8 cellular contexts compared by ENCODE assay signal in the genomic region with DNA sequence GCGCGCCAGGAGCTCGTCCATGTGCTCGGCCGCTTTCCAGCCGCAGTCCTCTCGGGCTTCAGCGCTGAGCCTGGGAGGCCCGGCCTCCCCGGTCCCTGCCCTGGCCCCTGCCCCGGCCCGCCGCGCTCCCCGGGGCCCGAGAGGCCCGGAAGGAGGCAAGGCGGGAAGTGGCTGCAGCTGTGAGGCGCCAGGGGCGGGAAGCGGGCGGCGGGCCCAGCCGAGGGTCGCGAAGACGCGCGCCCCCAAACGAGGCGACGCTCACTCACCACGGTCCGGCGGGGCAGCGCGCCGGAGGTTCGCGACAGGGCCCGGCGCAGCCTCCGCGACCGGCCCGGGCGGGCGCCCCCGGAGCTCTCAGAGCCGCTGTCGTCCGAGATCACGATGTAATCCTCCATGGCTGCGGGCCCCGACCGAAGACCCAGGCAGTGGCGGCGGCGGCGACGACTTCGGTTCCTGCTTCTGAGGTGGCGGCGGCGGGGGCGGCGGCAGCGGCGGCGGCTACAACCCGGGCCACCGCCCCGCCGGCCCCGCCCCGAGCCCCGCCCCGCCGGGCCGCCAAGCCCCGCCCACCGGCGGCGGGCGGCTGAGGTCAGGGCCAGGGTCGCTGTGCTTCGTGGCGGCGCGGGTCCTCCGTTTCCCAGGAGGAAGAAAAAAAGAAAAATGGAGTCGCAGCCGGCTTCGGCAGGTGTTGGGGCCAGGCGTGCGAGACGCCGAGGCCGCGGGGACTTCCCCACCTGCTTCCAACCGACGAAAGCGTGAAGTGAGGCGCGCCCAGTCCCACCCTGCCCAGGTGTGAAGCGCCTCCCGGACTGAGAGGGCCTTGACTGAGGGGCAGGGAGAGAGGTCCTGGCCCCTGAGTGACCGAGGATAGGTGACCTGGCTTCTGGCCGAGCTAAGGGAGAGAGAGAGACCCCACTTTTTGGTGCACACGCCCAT.
A peak's percentile ranks its signal among the peaks of the same experiment; 100 is the strongest.
DNase-seq lines count a peak whose midpoint lies in the region; ATAC-seq, FAIRE-seq and TF ChIP-seq lines count a peak whose summit lies in the region.
"Not testable (repeated sequence)": the region's sequence is repeated elsewhere in the genome, so short reads cannot be mapped to it uniquely, and the experiment has no call there.

No MANE protein-coding gene starts in this region.

- peak overlapping the region; percentile 86 for H3K27ac Mint-ChIP-seq in memory B cell

- ATAC-seq in GM18873 (IDR thresholded peaks at IDR 0.05; ENCODE audit: low FRiP score, unreplicated experiment): peak; percentile 61
- ATAC-seq in HG02870 (IDR thresholded peaks at IDR 0.05; ENCODE audit: unreplicated experiment): peak; percentile 65
- peak; percentile 82 for ATAC-seq in memory B cell (ENCODE audit: low read depth)

- not testable (repeated sequence) for H3K27me3 ChIP-seq in OCI-LY3 (ENCODE audit: low read depth, low read length); endothelial cell of umbilical vein (ENCODE audit: control insufficient read depth in 2 of 2, insufficient read depth in 2 of 2, low read length in 2 of 2)

- H3K36me3 ChIP-seq in OCI-LY3 (replicated peaks; ENCODE audit: low read depth, low read length); endothelial cell of umbilical vein (ENCODE audit: control insufficient read depth in 2 of 2, extremely low read depth in 1 of 2, insufficient read depth in 2 of 2, low read length in 2 of 2): not testable (repeated sequence)

- peak overlapping the region; percentile 35; the same call in 1 of the 2 replicates for H3K9ac ChIP-seq in OCI-LY3 (ENCODE audit: low read length)
- H3K9ac ChIP-seq in endothelial cell of umbilical vein (replicated peaks; ENCODE audit: extremely low read depth, insufficient read depth, low read length): not testable (repeated sequence)

- H3K27ac ChIP-seq in OCI-LY3 (ENCODE audit: low read length); endothelial cell of umbilical vein (ENCODE audit: insufficient read depth, low read depth, low read length): not testable (repeated sequence)

- CTCF ChIA-PET in endothelial cell of umbilical vein (lab: Charles Lee): not testable (repeated sequence)

- DNase-seq in 8988T: peak; percentile 20
- peak; percentile 67 for DNase-seq in activated T-cell treated with anti-CD3 and anti-CD28 coated beads for 4 hours
- DNase-seq in endothelial cell of umbilical vein (ENCODE audit: low read depth, low spot score): peak; percentile 26
- DNase-seq in memory B cell (ENCODE audit: low spot score in 2 of 2): peak; percentile 51 to 77
- peak; percentile 79 to 82 for DNase-seq in stimulated activated CD4-positive, alpha-beta T cell treated with anti-CD3 and anti-CD28 coated beads, Interleukin-2, amount 100 ng/mL, for 24 hours

- H2AFZ ChIP-seq in OCI-LY3 (ENCODE audit: low read depth, low read length): not testable (repeated sequence)
- H2AFZ ChIP-seq in endothelial cell of umbilical vein (ENCODE audit: low read depth, low read length): peak overlapping the region; percentile 51

- H3K79me2 ChIP-seq in OCI-LY3 (ENCODE audit: low read length); endothelial cell of umbilical vein (ENCODE audit: control insufficient read depth, insufficient read depth, low read length): not testable (repeated sequence)

- not testable (repeated sequence) for H3K4me3 Mint-ChIP-seq in memory B cell

- H3K4me3 ChIP-seq in OCI-LY3 (ENCODE audit: low read length) (peak overlapping the region; percentile 70), endothelial cell of umbilical vein (replicated peaks in 1 of 3; ENCODE audit: insufficient read depth in 1 of 3, low read depth in 1 of 3, low read length in 3 of 3) (peak overlapping the region in 1 of 3 experiments; percentile 45)

- not testable (repeated sequence) for H3K9me3 Mint-ChIP-seq in memory B cell

- not testable (repeated sequence) for H3K9me1 ChIP-seq in endothelial cell of umbilical vein (replicated peaks; ENCODE audit: control insufficient read depth, extremely low read depth, insufficient read depth, low read length)

- not testable (repeated sequence) for TF ChIP-seq POLR2A in endothelial cell of umbilical vein (IDR thresholded peaks at IDR 0.05; ENCODE audit: low read depth, low read length)

- 0 out of 2 replicates have a peak overlapping the region, but pooled peaks have one; percentile 28 for H3K4me2 ChIP-seq in OCI-LY3 (ENCODE audit: low read length)
- H3K4me2 ChIP-seq in endothelial cell of umbilical vein (ENCODE audit: insufficient read depth, low read length): not testable (repeated sequence)

- not testable (repeated sequence) for BruUV-seq in endothelial cell of umbilical vein (replicated peaks; lab: Mats Ljungman, UMichigan)

- TF ChIP-seq CTCF in OCI-LY3 (IDR thresholded peaks at IDR 0.05; ENCODE audit: low read depth, low read length); endothelial cell of umbilical vein (IDR thresholded peaks at IDR 0.05; ENCODE audit: extremely low read depth in 1 of 2, insufficient read depth in 1 of 2, low read depth in 1 of 2, low read length in 2 of 2): not testable (repeated sequence)

- not testable (repeated sequence) for H3K27me3 Mint-ChIP-seq in memory B cell

- dilution Hi-C loops in endothelial cell of umbilical vein (cut with MboI; ENCODE audit: extremely low pct_ligation_motif_present, low sequenced_read_pairs): not testable (repeated sequence)

- POLR2A ChIA-PET in endothelial cell of umbilical vein (lab: Charles Lee): not testable (repeated sequence)

- H3K9me3 ChIP-seq in OCI-LY3 (ENCODE audit: insufficient read depth, low read length); endothelial cell of umbilical vein (replicated peaks; ENCODE audit: control insufficient read depth, insufficient read depth, low read length): not testable (repeated sequence)

- H3K4me1 Mint-ChIP-seq in memory B cell: not testable (repeated sequence)

- H4K20me1 ChIP-seq in OCI-LY3 (ENCODE audit: insufficient read depth, low read length); endothelial cell of umbilical vein (replicated peaks; ENCODE audit: control insufficient read depth, extremely low read depth, insufficient read depth, low read length): not testable (repeated sequence)

- not testable (repeated sequence) for H3K36me3 Mint-ChIP-seq in memory B cell

- intact Hi-C loops in endothelial cell of umbilical vein (cut with micrococcal nuclease): not testable (repeated sequence)

- H3K4me1 ChIP-seq in OCI-LY3 (ENCODE audit: low read length); endothelial cell of umbilical vein (ENCODE audit: control insufficient read depth, extremely low read depth, insufficient read depth, low read length): not testable (repeated sequence)

- not testable (repeated sequence) for FAIRE-seq in endothelial cell of umbilical vein (lab: Jason Lieb, UNC)

Comparison
In these comparisons a context has a peak if more than half of its experiments do, and no peak if none do; other contexts are left out.
1. DNase-seq: peak in every context shown above with its lines; median percentile 80 in stimulated activated CD4-positive, alpha-beta T cell treated with anti-CD3 and anti-CD28 coated beads, Interleukin-2, amount 100 ng/mL, for 24 hours; 67 in activated T-cell treated with anti-CD3 and anti-CD28 coated beads for 4 hours; 64 in memory B cell; 26 in endothelial cell of umbilical vein; 20 in 8988T.